In the genomic region with DNA sequence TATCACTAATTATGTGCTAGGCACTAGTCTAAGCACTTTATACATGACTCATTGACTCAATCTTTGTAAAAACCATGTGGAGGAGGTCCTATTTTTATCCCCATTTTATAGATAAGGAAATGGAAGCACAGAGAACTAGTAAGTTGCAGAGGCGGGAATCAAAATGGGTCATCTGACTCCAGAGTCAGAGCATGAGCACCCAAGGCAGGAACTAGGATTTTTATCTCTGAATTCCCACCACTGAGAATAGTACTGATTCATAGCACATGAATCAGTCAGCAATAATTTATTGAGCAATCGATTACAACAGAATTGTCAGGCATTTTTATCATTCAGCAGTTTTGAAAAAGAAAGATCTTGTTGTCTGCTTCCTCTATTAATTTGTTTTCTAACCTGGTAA, we compare ENCODE assay signal across 9 cellular contexts. TPM values are rescaled to one million over a fixed set of nuclear protein-coding genes. Genes with fewer than 3 reads are reported as not detected.
DNase-seq lines count a peak whose midpoint lies in the region; ATAC-seq lines count a peak whose summit lies in the region.
"Had no signal": no experiment of that assay in that cellular context is flagged by ENCODE, and none has a peak within 500 bp of the region (broad histone marks: within the 10 kb centered on the region; RNA-seq: fewer than 3 reads in every experiment).

No MANE protein-coding gene starts in this region.

- H3K27me3 ChIP-seq in HAP-1 (ENCODE audit: low read depth): no peaks in the 10 kb centered on the region

- no peak overlapping the region for H3K4me3 ChIP-seq in HAP-1

- peaks cover 18% of the 10 kb centered on the region for H3K36me3 ChIP-seq in HAP-1 (replicated peaks)

- ATAC-seq in HG02678 (IDR thresholded peaks at IDR 0.05; ENCODE audit: unreplicated experiment): no peak

- in situ Hi-C loops in HAP-1 (cut with MboI; ENCODE audit: low sequenced_read_pairs): loop anchor here (25.0 kb wide), 1 partner anchor 568 kb away; no protein-coding TSS in a partner anchor

- DNase-seq in CD1c-positive myeloid dendritic cell (ENCODE audit: extremely low spot score): peak; percentile 94
- peak; percentile 18 for DNase-seq in SIG-M5 (lab: John Stamatoyannopoulos, UW)
- peak; percentile 94 for DNase-seq in fibroblast of peridontal ligament (ENCODE audit: extremely low read depth)
- DNase-seq in putamen (ENCODE audit: low spot score): peak; percentile 81
- no peak for DNase-seq in HAP-1 (ENCODE audit: low spot score in 2 of 2)
- DNase-seq in SK-N-DZ (ENCODE audit: low spot score): no peak
- no peak for DNase-seq in NCI-H774 (lab: John Stamatoyannopoulos, UW)
- DNase-seq: NCI-H1930 had no signal

- H3K4me1 ChIP-seq in HAP-1: peaks cover 13% of the 10 kb centered on the region

- H3K9me3 ChIP-seq in HAP-1: no peaks in the 10 kb centered on the region

RNA-seq across cellular contexts. Expression of a gene that starts 19.3 kb away (rescaled TPM):
- polyA plus RNA-seq in SK-N-DZ (2014; cell fraction: cytosol; rRNA removed): 91.5 and 92.6 TPM in 2 replicates
- polyA plus RNA-seq in SK-N-DZ (2014; cell fraction: nucleus; rRNA removed): 42.6 and 47.0 TPM in 2 replicates

RNA-seq across cellular contexts. Expression of a gene that starts 46.1 kb away (rescaled TPM):
- polyA plus RNA-seq in SK-N-DZ (2014; cell fraction: cytosol; rRNA removed): 53.3 and 54.4 TPM in 2 replicates
- 65.9 and 66.6 TPM in 2 replicates for polyA plus RNA-seq in SK-N-DZ (2014; cell fraction: nucleus; rRNA removed)

RNA-seq across cellular contexts. Expression of a gene that starts 57.2 kb away (rescaled TPM):
- polyA plus RNA-seq in SK-N-DZ (2014; cell fraction: cytosol; rRNA removed): 0.43 TPM in 1 of 2 replicates, not detected in the other
- polyA plus RNA-seq in SK-N-DZ (2014; cell fraction: nucleus; rRNA removed): 0.02 and 0.49 TPM in 2 replicates

Comparison
In these comparisons a context has a peak if more than half of its experiments do, and no peak if none do; other contexts are left out.
1. DNase-seq: peak in CD1c-positive myeloid dendritic cell (single experiment), SIG-M5 (single experiment), fibroblast of peridontal ligament (single experiment) and putamen (single experiment); none in HAP-1 (0 of 2), SK-N-DZ (single experiment) and NCI-H774 (single experiment).